Comparison of ENCODE assay signal across 32 cellular contexts in the genomic region with DNA sequence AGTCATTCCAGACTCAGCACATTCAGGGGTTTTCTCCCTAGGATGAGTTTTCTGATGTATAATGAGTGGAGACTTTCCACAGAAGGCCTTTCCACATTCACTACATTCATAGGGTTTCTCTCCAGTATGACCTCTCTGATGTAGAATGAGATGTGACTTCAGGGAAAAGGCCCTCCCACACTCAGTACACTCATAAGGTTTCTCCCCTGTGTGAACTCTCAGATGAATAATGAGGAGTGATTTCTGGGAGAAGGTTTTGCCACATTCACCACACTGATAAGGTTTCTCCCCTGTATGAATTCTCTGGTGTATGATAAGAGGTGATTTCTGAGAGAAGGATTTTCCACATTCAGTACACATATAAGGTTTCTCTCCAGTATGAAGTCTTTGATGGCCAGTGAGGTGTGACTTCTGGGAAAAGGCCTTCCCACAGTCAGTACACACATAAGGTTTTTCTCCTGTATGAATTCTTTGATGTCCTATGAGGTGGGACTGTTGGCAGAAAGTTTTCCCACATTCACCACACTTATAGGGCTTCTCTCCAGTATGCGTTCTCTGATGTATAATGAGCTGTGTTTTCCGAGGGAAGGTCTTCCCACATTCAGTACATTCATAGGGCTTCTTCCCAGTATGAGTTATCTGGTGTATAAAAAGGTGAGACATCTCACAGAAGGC. TPM values are rescaled to one million over a fixed set of nuclear protein-coding genes. Genes with fewer than 3 reads are reported as not detected.
"Had no signal": no experiment of that assay in that cellular context is flagged by ENCODE, and none has a peak within 500 bp of the region (broad histone marks: within the 10 kb centered on the region; RNA-seq: fewer than 3 reads in every experiment).

No MANE protein-coding gene starts in this region.

- H3K27ac Mint-ChIP-seq: activated CD4-positive, alpha-beta T cell treated with anti-CD3 and anti-CD28 coated beads, Interleukin-2, amount 10 ng/mL, durations not matched to agents 7 days and 5 days; activated naive CD4-positive, alpha-beta T cell treated with anti-CD3 and anti-CD28 coated beads, Interleukin-2, amount 10 ng/mL, durations not matched to agents 7 days and 5 days; activated naive CD8-positive, alpha-beta T cell treated with anti-CD3 and anti-CD28 coated beads, Interleukin-2, amount 10 ng/mL, durations not matched to agents 7 days and 5 days; T-helper 1 cell treated with Interleukin-12 subunit alpha and Interleukin-12 subunit beta and Interleukin-4 antibody, amounts not matched to agents 30 μg/mL and 1 μg/mL, for 36 hours; T-helper 2 cell treated with Interferon-gamma antibody and Interleukin-4, amounts not matched to agents 5 μg/mL and 100 μg/mL, for 36 hours had no signal

- H3K4me3 ChIP-seq: Peyer's patch, SJSA1 had no signal

- H3K9ac ChIP-seq: KMS-11, SK-N-SH had no signal

- H3K27me3 ChIP-seq: brain microvascular endothelial cell, Peyer's patch, SJSA1 had no signal

- H3K4me1 ChIP-seq: Peyer's patch, SJSA1 had no signal

- H3K27me3 Mint-ChIP-seq: activated CD4-positive, alpha-beta T cell treated with anti-CD3 and anti-CD28 coated beads, Interleukin-2, amount 10 ng/mL, durations not matched to agents 7 days and 5 days; activated naive CD4-positive, alpha-beta T cell treated with anti-CD3 and anti-CD28 coated beads, Interleukin-2, amount 10 ng/mL, durations not matched to agents 7 days and 5 days; activated naive CD8-positive, alpha-beta T cell treated with anti-CD3 and anti-CD28 coated beads, Interleukin-2, amount 10 ng/mL, durations not matched to agents 7 days and 5 days had no signal

- ATAC-seq: PC-3 had no signal

- H3K9me3 ChIP-seq: SJSA1, SK-N-SH had no signal

- H3K4me2 ChIP-seq: KMS-11, SK-N-SH had no signal

- H3K27ac ChIP-seq: brain microvascular endothelial cell, KMS-11, Peyer's patch, SJSA1 had no signal

- H3K4me3 Mint-ChIP-seq: activated CD4-positive, alpha-beta T cell treated with anti-CD3 and anti-CD28 coated beads, Interleukin-2, amount 10 ng/mL, durations not matched to agents 7 days and 5 days; activated naive CD4-positive, alpha-beta T cell treated with anti-CD3 and anti-CD28 coated beads, Interleukin-2, amount 10 ng/mL, durations not matched to agents 7 days and 5 days; activated naive CD8-positive, alpha-beta T cell treated with anti-CD3 and anti-CD28 coated beads, Interleukin-2, amount 10 ng/mL, durations not matched to agents 7 days and 5 days; T-helper 1 cell treated with Interleukin-12 subunit alpha and Interleukin-12 subunit beta and Interleukin-4 antibody, amounts not matched to agents 30 μg/mL and 1 μg/mL, for 36 hours; T-helper 2 cell treated with Interferon-gamma antibody and Interleukin-4, amounts not matched to agents 5 μg/mL and 100 μg/mL, for 36 hours had no signal

- H3K36me3 ChIP-seq: brain microvascular endothelial cell, SJSA1 had no signal

- FAIRE-seq: colon, TTC549 had no signal

- H3K4me1 Mint-ChIP-seq: activated naive CD4-positive, alpha-beta T cell treated with anti-CD3 and anti-CD28 coated beads, Interleukin-2, amount 10 ng/mL, durations not matched to agents 7 days and 5 days had no signal

- DNase-seq: activated CD4-positive, alpha-beta T cell treated with anti-CD3 and anti-CD28 coated beads, Interleukin-2, amount 10 ng/mL, durations not matched to agents 7 days and 5 days; activated CD8-positive, alpha-beta memory T cell treated with anti-CD3 and anti-CD28 coated beads, Interleukin-2, amount 50 U/mL, for 4 hours; activated gamma-delta T cell treated with Interleukin-2 at 50 U/mL for 16 hours; activated naive CD4-positive, alpha-beta T cell treated with anti-CD3 and anti-CD28 coated beads, Interleukin-2, amount 10 ng/mL, durations not matched to agents 7 days and 5 days; activated naive CD8-positive, alpha-beta T cell treated with anti-CD3 and anti-CD28 coated beads, Interleukin-2, amount 10 ng/mL, durations not matched to agents 7 days and 5 days; activated T-cell treated with anti-CD3 and anti-CD28 coated beads for 4 hours; activated T-cell treated with anti-CD3 and anti-CD28 coated beads, Interleukin-2, amount 50 U/mL, for 48 hours; anterior cingulate cortex; brain microvascular endothelial cell; central memory CD4-positive, alpha-beta T cell; MM.1S; MV-4-11; NCI-H1092; NCI-H1436 treated with DMSO at 0.1 percent for 48 hours; NCI-H1694 treated with DMSO at 0.1 percent for 48 hours; NCI-H2029; NCI-H345; NCI-H524 treated with DMSO at 0.1 percent for 48 hours; PC-3; Peyer's patch; RPMI8226; SHP77 treated with DMSO at 0.1 percent for 48 hours; SK-N-SH had no signal

RNA-seq across cellular contexts. Expression of gene SPACA5, which starts 52.0 kb away (rescaled TPM):
- total RNA-seq: activated naive CD8-positive, alpha-beta T cell treated with anti-CD3 and anti-CD28 coated beads, Interleukin-2, amount 10 ng/mL, durations not matched to agents 7 days and 5 days; cerebellum; LHCN-M2; NCI-H460; PC-3; Peyer's patch; SJSA1 had no signal
- polyA plus RNA-seq: SK-N-SH had no signal
